17 cellular contexts compared by ENCODE assay signal in genomic region chr12:109434556-109434955, GRCh38. TPM values are rescaled to one million over a fixed set of nuclear protein-coding genes. Genes with fewer than 3 reads are reported as not detected.
DNase-seq lines count a peak whose midpoint lies in the region; ATAC-seq and TF ChIP-seq lines count a peak whose summit lies in the region.
"Had no signal": no experiment of that assay in that cellular context is flagged by ENCODE, and none has a peak within 500 bp of the region (broad histone marks: within the 10 kb centered on the region; RNA-seq: fewer than 3 reads in every experiment).

No MANE protein-coding gene starts in this region.

- H3K9ac ChIP-seq in endodermal cell (ENCODE audit: extremely low read depth, low read length, poor library complexity, severe bottlenecking) = no peak overlapping the region
- H3K9ac ChIP-seq in parathyroid adenoma = no peak overlapping the region

- H3K36me3 ChIP-seq in GM23338 (ENCODE audit: insufficient read depth) = no peaks in the 10 kb centered on the region
- no peaks in the 10 kb centered on the region for H3K36me3 ChIP-seq in endodermal cell (ENCODE audit: control insufficient read depth, insufficient read depth, low read length)
- H3K36me3 ChIP-seq in parathyroid adenoma (ENCODE audit: control insufficient read depth, insufficient read depth, low read length) = no peaks in the 10 kb centered on the region
- H3K36me3 ChIP-seq: BE2C, HAP-1 had no signal

- H3K4me2 ChIP-seq in GM23338 (no peak overlapping the region), parathyroid adenoma (ENCODE audit: low read length) (no peak overlapping the region)

- H3K4me3 Mint-ChIP-seq in GM23338 (no peak overlapping the region), endodermal cell (no peak overlapping the region), mesothelial cell of epicardium (no peak overlapping the region)
- H3K4me3 Mint-ChIP-seq: CD4-positive, CD25-positive, alpha-beta regulatory T cell; CD8-positive, alpha-beta memory T cell had no signal

- H3K27me3 ChIP-seq in GM23338 (ENCODE audit: insufficient read depth) = no peaks in the 10 kb centered on the region
- H3K27me3 ChIP-seq in endodermal cell (ENCODE audit: control insufficient read depth, insufficient read depth, low read length, poor library complexity, severe bottlenecking) = no peaks in the 10 kb centered on the region
- no peaks in the 10 kb centered on the region for H3K27me3 ChIP-seq in parathyroid adenoma (ENCODE audit: control insufficient read depth, insufficient read depth, low read length)
- H3K27me3 ChIP-seq: BE2C had no signal

- H2AFZ ChIP-seq in GM23338 (no peak overlapping the region), parathyroid adenoma (peak overlapping the region; percentile 31)

- ATAC-seq in GM23338 (peak; percentile 13), GM21515 (IDR thresholded peaks at IDR 0.05; ENCODE audit: unreplicated experiment) (no peak)

- H4K20me1 ChIP-seq in GM23338 (replicated peaks; ENCODE audit: insufficient read depth) = no peaks in the 10 kb centered on the region

- H3K9me2 ChIP-seq in GM23338 (ENCODE audit: insufficient read depth) = no peaks in the 10 kb centered on the region

- no peaks in the 10 kb centered on the region for H3K36me3 Mint-ChIP-seq in GM23338 (ENCODE audit: low read depth)
- H3K36me3 Mint-ChIP-seq in endodermal cell (ENCODE audit: low read depth) = peaks cover 5% of the 10 kb centered on the region
- no peaks in the 10 kb centered on the region for H3K36me3 Mint-ChIP-seq in mesothelial cell of epicardium

- TF ChIP-seq CTCF in GM23338 (conservative IDR thresholded peaks at IDR 0.05; ENCODE audit: low read depth in 2 of 2) (no peak), endodermal cell (conservative IDR thresholded peaks at IDR 0.05) (no peak), parathyroid adenoma (IDR thresholded peaks at IDR 0.05) (no peak), mesothelial cell of epicardium (IDR thresholded peaks at IDR 0.05; ENCODE audit: unreplicated experiment) (no peak)

- H3K4me3 ChIP-seq in GM23338 = no peak overlapping the region
- H3K4me3 ChIP-seq in endodermal cell (ENCODE audit: low read length) = no peak overlapping the region
- no peak overlapping the region for H3K4me3 ChIP-seq in parathyroid adenoma (ENCODE audit: low read depth, low read length)
- H3K4me3 ChIP-seq: HAP-1 had no signal

- no peaks in the 10 kb centered on the region for H3K9me3 ChIP-seq in endodermal cell (ENCODE audit: control insufficient read depth, low read length)
- no peaks in the 10 kb centered on the region for H3K9me3 ChIP-seq in parathyroid adenoma (ENCODE audit: control insufficient read depth, low read length)
- H3K9me3 ChIP-seq: BE2C, HAP-1 had no signal

- 85 to 97% methylated on average over 4 to 6 of the region's 6 CpGs for WGBS in endodermal cell (ENCODE audit: insufficient coverage in 1 of 2, insufficient read length in 1 of 2), 2 experiments

- H3K27ac Mint-ChIP-seq in GM23338 (no peak overlapping the region), endodermal cell (peak overlapping the region; percentile 69), mesothelial cell of epicardium (no peak overlapping the region)
- H3K27ac Mint-ChIP-seq: CD4-positive, CD25-positive, alpha-beta regulatory T cell; CD8-positive, alpha-beta memory T cell had no signal

- H3F3A ChIP-seq in GM23338 (replicated peaks; ENCODE audit: low read depth) = peaks cover 4% of the 10 kb centered on the region; the same call in 1 of the 2 replicates

- H3K79me2 ChIP-seq in GM23338 (replicated peaks; ENCODE audit: insufficient read depth) = no peaks in the 10 kb centered on the region
- no peaks in the 10 kb centered on the region for H3K79me2 ChIP-seq in parathyroid adenoma

- no peak overlapping the region for H3K27ac ChIP-seq in GM23338 (ENCODE audit: low read depth)
- no peak overlapping the region for H3K27ac ChIP-seq in endodermal cell (ENCODE audit: low read depth, low read length)
- no peak overlapping the region for H3K27ac ChIP-seq in parathyroid adenoma
- H3K27ac ChIP-seq: HL-60 had no signal

- H3K27me3 Mint-ChIP-seq in GM23338 (ENCODE audit: insufficient read depth, low read depth, poor library complexity) (peaks cover 6% of the 10 kb centered on the region), endodermal cell (ENCODE audit: insufficient read depth) (no peaks in the 10 kb centered on the region), mesothelial cell of epicardium (ENCODE audit: low read depth) (no peaks in the 10 kb centered on the region)
- H3K27me3 Mint-ChIP-seq: CD4-positive, CD25-positive, alpha-beta regulatory T cell; CD8-positive, alpha-beta memory T cell had no signal

- peaks cover 5% of the 10 kb centered on the region; the same call in 2 of the 3 replicates for H3K9me3 Mint-ChIP-seq in GM23338
- peaks cover 6% of the 10 kb centered on the region for H3K9me3 Mint-ChIP-seq in endodermal cell
- no peaks in the 10 kb centered on the region for H3K9me3 Mint-ChIP-seq in mesothelial cell of epicardium
- H3K9me3 Mint-ChIP-seq: CD4-positive, CD25-positive, alpha-beta regulatory T cell; CD8-positive, alpha-beta memory T cell had no signal

- H3K4me1 ChIP-seq in GM23338 (ENCODE audit: insufficient read depth) = peaks cover 28% of the 10 kb centered on the region
- no peaks in the 10 kb centered on the region for H3K4me1 ChIP-seq in endodermal cell (ENCODE audit: control insufficient read depth, insufficient read depth, low read length)
- H3K4me1 ChIP-seq in parathyroid adenoma = peaks cover 11% of the 10 kb centered on the region
- H3K4me1 ChIP-seq: BE2C, HAP-1 had no signal

- no peak for DNase-seq in GM23338 (ENCODE audit: low spot score)
- no peak for DNase-seq in endodermal cell
- DNase-seq in activated CD8-positive, alpha-beta memory T cell treated with anti-CD3 and anti-CD28 coated beads, Interleukin-2, amount 50 U/mL, for 48 hours = no peak
- DNase-seq in mesothelial cell of epicardium (ENCODE audit: low spot score in 2 of 2, unreplicated experiment in 2 of 2) = no peak
- DNase-seq: BE2C; C1 segment of cervical spinal cord; CD4-positive, CD25-positive, alpha-beta regulatory T cell; CD8-positive, alpha-beta memory T cell; COR-L47; DMS 273 treated with DMSO at 0.1 percent for 48 hours; DMS53; DND-41; EL had no signal

- H3K4me1 Mint-ChIP-seq in GM23338 = peaks cover 45% of the 10 kb centered on the region
- H3K4me1 Mint-ChIP-seq in endodermal cell = peaks cover 18% of the 10 kb centered on the region
- H3K4me1 Mint-ChIP-seq in mesothelial cell of epicardium = peaks cover 8% of the 10 kb centered on the region

TF ChIP-seq in GM23338, 12 proteins besides CTCF, POLR2A, EP300 and RAD21 (continues in another document):
- no peak for TF ChIP-seq NANOG (IDR thresholded peaks at IDR 0.05; ENCODE audit: borderline replicate concordance)
- TF ChIP-seq EZH2 (IDR thresholded peaks at IDR 0.05; ENCODE audit: low read depth, unreplicated experiment) = no peak
- TF ChIP-seq ZNF331 (CRISPR knock-in tag; IDR thresholded peaks at IDR 0.05; ENCODE audit: low read depth) = no peak
- no peak for TF ChIP-seq ETS1 (IDR thresholded peaks at IDR 0.05)
- TF ChIP-seq EZH2phosphoT487 (IDR thresholded peaks at IDR 0.05; ENCODE audit: unreplicated experiment) = no peak
- no peak for TF ChIP-seq REST (IDR thresholded peaks at IDR 0.05; ENCODE audit: unreplicated experiment)
- no peak for TF ChIP-seq CREB1 (CRISPR knock-in tag; IDR thresholded peaks at IDR 0.05; ENCODE audit: low read depth)
- no peak for TF ChIP-seq JUNB (IDR thresholded peaks at IDR 0.05; ENCODE audit: unreplicated experiment)

RNA-seq across cellular contexts. Expression of gene KCTD10, which starts 42.5 kb away (rescaled TPM):
- 45.2 and 56.2 TPM in 2 replicates for total RNA-seq in GM23338 (2014; rRNA removed; shearing (Covaris generic))
- polyA plus RNA-seq in GM23338 (2016; fragmentation: Nextera tagmentation; extraction: Ambion mirVana) = 15.8 and 16.8 TPM in 2 replicates
- 10 to 100 TPM; 50.9 to 53.5 TPM for total RNA-seq in endodermal cell
- polyA plus RNA-seq in endodermal cell (2013, experiment 1 of 2) = 51.3 TPM
- polyA plus RNA-seq in endodermal cell (2013, experiment 2 of 2) = 55.3 TPM
- 54.0 to 56.2 TPM (median 54.8 TPM) in 3 replicates for total RNA-seq in mesothelial cell of epicardium

RNA-seq across cellular contexts. Expression of gene UBE3B, which starts 42.9 kb away (rescaled TPM):
- total RNA-seq in GM23338 (2014; rRNA removed; shearing (Covaris generic)) = 20.7 and 20.8 TPM in 2 replicates
- polyA plus RNA-seq in GM23338 (2016; fragmentation: Nextera tagmentation; extraction: Ambion mirVana) = 20.8 and 26.8 TPM in 2 replicates
- total RNA-seq in endodermal cell = 10 to 100 TPM; 32.0 to 39.8 TPM
- 30.8 TPM for polyA plus RNA-seq in endodermal cell (2013, experiment 1 of 2)
- 29.5 TPM for polyA plus RNA-seq in endodermal cell (2013, experiment 2 of 2)
- 41.4 to 47.1 TPM (median 42.8 TPM) in 3 replicates for total RNA-seq in mesothelial cell of epicardium
